8 cellular contexts compared by ENCODE assay signal in genomic region chr4:147590249-147590920, GRCh38. TPM values are rescaled to one million over a fixed set of nuclear protein-coding genes. Genes with fewer than 3 reads are reported as not detected.
DNase-seq lines count a peak whose midpoint lies in the region; ATAC-seq lines count a peak whose summit lies in the region.

No MANE protein-coding gene starts in this region.

- no peak overlapping the region for H3K27ac ChIP-seq in CD4-positive, CD25-positive, alpha-beta regulatory T cell (ENCODE audit: insufficient read depth, low read length, poor library complexity, severe bottlenecking)

- no peaks in the 10 kb centered on the region for H3K36me3 Mint-ChIP-seq in CD4-positive, CD25-positive, alpha-beta regulatory T cell

- peaks cover 0 to 2% (median 0%) of the 10 kb centered on the region in 4 donors for H3K4me1 Mint-ChIP-seq in CD4-positive, CD25-positive, alpha-beta regulatory T cell

- no peaks in the 10 kb centered on the region for H3K4me1 ChIP-seq in CD4-positive, CD25-positive, alpha-beta regulatory T cell (ENCODE audit: control insufficient read depth, insufficient read depth, low read length, poor library complexity, severe bottlenecking)

- peaks cover 17% of the 10 kb centered on the region for H3K27me3 Mint-ChIP-seq in CD4-positive, CD25-positive, alpha-beta regulatory T cell

- no peaks in the 10 kb centered on the region for H3K36me3 ChIP-seq in CD4-positive, CD25-positive, alpha-beta regulatory T cell (ENCODE audit: control insufficient read depth, insufficient read depth, low read length)
- no peaks in the 10 kb centered on the region for H3K36me3 ChIP-seq in MG63

- peaks cover 12% of the 10 kb centered on the region for H3K27me3 ChIP-seq in CD4-positive, CD25-positive, alpha-beta regulatory T cell (ENCODE audit: control insufficient read depth, insufficient read depth, low read length)
- H3K27me3 ChIP-seq in MG63 = no peaks in the 10 kb centered on the region

- peak; percentile 4 to 36 (median 7) for DNase-seq in CD4-positive, CD25-positive, alpha-beta regulatory T cell
- DNase-seq in MG63 = peak; percentile 19
- peak; percentile 16 for DNase-seq in T-helper 9 cell
- DNase-seq in cerebellum (ENCODE audit: low spot score) = peak; percentile 17
- DNase-seq in left lobe of liver (ENCODE audit: low spot score) = no peak
- DNase-seq in stimulated activated CD8-positive, alpha-beta memory T cell treated with anti-CD3 and anti-CD28 coated beads, Interleukin-15, amount 100 ng/mL, for 24 hours (ENCODE audit: low read depth) = peak; percentile 3
- no peak for DNase-seq in NCI-H774 (lab: John Stamatoyannopoulos, UW)

- H3K9me3 Mint-ChIP-seq in CD4-positive, CD25-positive, alpha-beta regulatory T cell = peaks cover 0 to 2% (median 0%) of the 10 kb centered on the region in 7 donors

- H3K27ac Mint-ChIP-seq in CD4-positive, CD25-positive, alpha-beta regulatory T cell = no peak overlapping the region

- H3K4me3 Mint-ChIP-seq in CD4-positive, CD25-positive, alpha-beta regulatory T cell = no peak overlapping the region

- H3K4me3 ChIP-seq in CD4-positive, CD25-positive, alpha-beta regulatory T cell (ENCODE audit: low read depth, low read length) = no peak overlapping the region
- peak overlapping the region; percentile 26 for H3K4me3 ChIP-seq in MG63

- no peaks in the 10 kb centered on the region for H3K9me3 ChIP-seq in CD4-positive, CD25-positive, alpha-beta regulatory T cell (ENCODE audit: control insufficient read depth in 2 of 2, low read length in 2 of 2)
- H3K9me3 ChIP-seq in MG63 = no peaks in the 10 kb centered on the region

- ATAC-seq in CD4-positive, CD25-positive, alpha-beta regulatory T cell (ENCODE audit: low read depth in 2 of 2) = no peak
- ATAC-seq in GM19463 (IDR thresholded peaks at IDR 0.05; ENCODE audit: unreplicated experiment) = peak; percentile 52
- peak; percentile 62 for ATAC-seq in left lobe of liver

RNA-seq across cellular contexts. Expression of gene TMEM184C, which starts 26.8 kb away (rescaled TPM):
- total RNA-seq in CD4-positive, CD25-positive, alpha-beta regulatory T cell = 24.7 TPM
- 10 to 100 TPM; 21.4 to 28.2 (median 26.5) TPM for polyA plus RNA-seq in CD4-positive, CD25-positive, alpha-beta regulatory T cell
- 12.6 and 25.9 TPM in 2 replicates for total RNA-seq in MG63 (2014; rRNA removed; shearing (Covaris generic); ENCODE audit: low replicate concordance)
- 40.6 TPM for total RNA-seq in cerebellum
- 22.0 TPM for total RNA-seq in left lobe of liver

Comparison
In these comparisons a context has a peak if more than half of its experiments do, and no peak if none do; other contexts are left out.
1. ATAC-seq: peak in GM19463 (single experiment) and left lobe of liver (single experiment); none in CD4-positive, CD25-positive, alpha-beta regulatory T cell (0 of 2).
2. DNase-seq: peak in CD4-positive, CD25-positive, alpha-beta regulatory T cell (3 of 3), MG63 (single experiment), T-helper 9 cell (single experiment), cerebellum (single experiment) and stimulated activated CD8-positive, alpha-beta memory T cell treated with anti-CD3 and anti-CD28 coated beads, Interleukin-15, amount 100 ng/mL, for 24 hours (single experiment); none in left lobe of liver (single experiment) and NCI-H774 (single experiment).